In genomic region chr10:6119423-6119822, GRCh38 we compare ENCODE assay signal across 19 cellular contexts. TPM values are rescaled to one million over a fixed set of nuclear protein-coding genes. Genes with fewer than 3 reads are reported as not detected.
DNase-seq lines count a peak whose midpoint lies in the region; ATAC-seq and TF ChIP-seq lines count a peak whose summit lies in the region.
"Had no signal": no experiment of that assay in that cellular context is flagged by ENCODE, and none has a peak within 500 bp of the region (broad histone marks: within the 10 kb centered on the region; RNA-seq: fewer than 3 reads in every experiment).

No MANE protein-coding gene starts in this region.

- DNase-seq in stimulated activated CD4-positive, alpha-beta T cell treated with anti-CD3 and anti-CD28 coated beads, Interleukin-1b, Interleukin-23, amount 100 ng/mL, for 48 hours = peak; percentile 44
- DNase-seq in stimulated activated CD4-positive, alpha-beta T cell treated with anti-CD3 and anti-CD28 coated beads, Interleukin-12 subunit alpha, Interleukin-12 subunit beta, amount 100 ng/mL, for 4 hours = no peak
- DNase-seq in activated naive CD8-positive, alpha-beta T cell treated with anti-CD3 and anti-CD28 coated beads, Interleukin-2, amount 50 U/mL, for 24 hours = no peak
- DNase-seq in mesothelial cell of epicardium (ENCODE audit: low spot score in 2 of 2, unreplicated experiment in 2 of 2) (no peak), HK-2 (ENCODE audit: unreplicated experiment) (no peak)
- no peak for DNase-seq in natural killer cell treated with Interleukin-12 subunit alpha and Interleukin-12 subunit beta and Interleukin-15 and Interleukin-18, amount 100 ng/mL, for 72 hours (ENCODE audit: low spot score)
- no peak for DNase-seq in effector CD4-positive, alpha-beta T cell
- DNase-seq: activated CD4-positive, alpha-beta T cell treated with anti-CD3 and anti-CD28 coated beads for 1 hour; dermis blood vessel endothelial cell; H7; Karpas-422; left ventricle myocardium superior; NCI-H1092; NCI-H774; right cardiac atrium; T-helper 9 cell; uterus had no signal

- TF ChIP-seq CTCF in mesothelial cell of epicardium (IDR thresholded peaks at IDR 0.05; ENCODE audit: unreplicated experiment) = no peak

- ATAC-seq in activated naive CD8-positive, alpha-beta T cell treated with anti-CD3 and anti-CD28 coated beads, Interleukin-2, amount 50 U/mL, for 24 hours = peak; percentile 45
- no peak for ATAC-seq in natural killer cell treated with Interleukin-12 subunit alpha and Interleukin-12 subunit beta and Interleukin-15 and Interleukin-18, amount 100 ng/mL, for 72 hours
- ATAC-seq: left ventricle myocardium superior, right cardiac atrium had no signal

- H3K36me3 Mint-ChIP-seq in activated naive CD8-positive, alpha-beta T cell treated with anti-CD3 and anti-CD28 coated beads, Interleukin-2, amount 50 U/mL, for 24 hours (ENCODE audit: low read depth) = peaks cover 15% of the 10 kb centered on the region
- H3K36me3 Mint-ChIP-seq in mesothelial cell of epicardium = peaks cover 11% of the 10 kb centered on the region
- H3K36me3 Mint-ChIP-seq in natural killer cell treated with Interleukin-12 subunit alpha and Interleukin-12 subunit beta and Interleukin-15 and Interleukin-18, amount 100 ng/mL, for 72 hours = peaks cover 4% of the 10 kb centered on the region
- H3K36me3 Mint-ChIP-seq: activated naive CD8-positive, alpha-beta T cell had no signal

- H3K9me3 Mint-ChIP-seq in activated naive CD8-positive, alpha-beta T cell treated with anti-CD3 and anti-CD28 coated beads, Interleukin-2, amount 50 U/mL, for 24 hours = no peaks in the 10 kb centered on the region
- H3K9me3 Mint-ChIP-seq in mesothelial cell of epicardium = no peaks in the 10 kb centered on the region
- H3K9me3 Mint-ChIP-seq in natural killer cell treated with Interleukin-12 subunit alpha and Interleukin-12 subunit beta and Interleukin-15 and Interleukin-18, amount 100 ng/mL, for 72 hours = no peaks in the 10 kb centered on the region

- H3K27ac Mint-ChIP-seq in activated naive CD8-positive, alpha-beta T cell treated with anti-CD3 and anti-CD28 coated beads, Interleukin-2, amount 50 U/mL, for 24 hours = no peak overlapping the region
- peak overlapping the region; percentile 8 for H3K27ac Mint-ChIP-seq in mesothelial cell of epicardium
- H3K27ac Mint-ChIP-seq in natural killer cell treated with Interleukin-12 subunit alpha and Interleukin-12 subunit beta and Interleukin-15 and Interleukin-18, amount 100 ng/mL, for 72 hours = peak overlapping the region in 1 of 2 donors; percentile 9
- H3K27ac Mint-ChIP-seq: activated naive CD8-positive, alpha-beta T cell had no signal

- H3K4me1 Mint-ChIP-seq in activated naive CD8-positive, alpha-beta T cell treated with anti-CD3 and anti-CD28 coated beads, Interleukin-2, amount 50 U/mL, for 24 hours = peaks cover 24% of the 10 kb centered on the region
- H3K4me1 Mint-ChIP-seq in mesothelial cell of epicardium = peaks cover 18% of the 10 kb centered on the region
- peaks cover 18 to 31% of the 10 kb centered on the region in 2 donors for H3K4me1 Mint-ChIP-seq in natural killer cell treated with Interleukin-12 subunit alpha and Interleukin-12 subunit beta and Interleukin-15 and Interleukin-18, amount 100 ng/mL, for 72 hours (ENCODE audit: low read depth in 2 of 2)

- H3K27me3 Mint-ChIP-seq in activated naive CD8-positive, alpha-beta T cell treated with anti-CD3 and anti-CD28 coated beads, Interleukin-2, amount 50 U/mL, for 24 hours = no peaks in the 10 kb centered on the region
- H3K27me3 Mint-ChIP-seq in mesothelial cell of epicardium (ENCODE audit: low read depth) = no peaks in the 10 kb centered on the region
- no peaks in the 10 kb centered on the region for H3K27me3 Mint-ChIP-seq in natural killer cell treated with Interleukin-12 subunit alpha and Interleukin-12 subunit beta and Interleukin-15 and Interleukin-18, amount 100 ng/mL, for 72 hours
- H3K27me3 Mint-ChIP-seq: activated naive CD8-positive, alpha-beta T cell had no signal

- H3K4me3 Mint-ChIP-seq in activated naive CD8-positive, alpha-beta T cell treated with anti-CD3 and anti-CD28 coated beads, Interleukin-2, amount 50 U/mL, for 24 hours = no peak overlapping the region
- no peak overlapping the region for H3K4me3 Mint-ChIP-seq in mesothelial cell of epicardium
- H3K4me3 Mint-ChIP-seq in natural killer cell treated with Interleukin-12 subunit alpha and Interleukin-12 subunit beta and Interleukin-15 and Interleukin-18, amount 100 ng/mL, for 72 hours = no peak overlapping the region
- H3K4me3 Mint-ChIP-seq: activated naive CD8-positive, alpha-beta T cell had no signal

RNA-seq across cellular contexts. Expression of gene RBM17, which starts 30.6 kb away (rescaled TPM):
- 108 to 115 TPM (median 112 TPM) in 3 replicates for total RNA-seq in mesothelial cell of epicardium
- total RNA-seq in natural killer cell treated with Interleukin-12 subunit alpha and Interleukin-12 subunit beta and Interleukin-15 and Interleukin-18, amount 100 ng/mL, for 72 hours = 100 to 1,000 TPM; 195 to 294 TPM

RNA-seq across cellular contexts. Expression of gene IL2RA, which starts 57.3 kb away (rescaled TPM):
- total RNA-seq in mesothelial cell of epicardium = not detected in 3 replicates
- total RNA-seq in natural killer cell treated with Interleukin-12 subunit alpha and Interleukin-12 subunit beta and Interleukin-15 and Interleukin-18, amount 100 ng/mL, for 72 hours = 1,000 to 10,000 TPM; 1,064 to 1,187 TPM
- total RNA-seq: dermis blood vessel endothelial cell, H7, SK-MEL-5 had no signal

Comparison
In these comparisons a context has a peak if more than half of its experiments do, and no peak if none do; other contexts are left out.
1. RNA of gene IL2RA, which starts 57.3 kb away (total RNA-seq): 1,064 to 1,187 TPM in natural killer cell treated with Interleukin-12 subunit alpha and Interleukin-12 subunit beta and Interleukin-15 and Interleukin-18, amount 100 ng/mL, for 72 hours; not detected in mesothelial cell of epicardium; every median in the first group is over 1,000 times any median in the second.